Comparison of ENCODE assay signal across 28 cellular contexts in the genomic region with DNA sequence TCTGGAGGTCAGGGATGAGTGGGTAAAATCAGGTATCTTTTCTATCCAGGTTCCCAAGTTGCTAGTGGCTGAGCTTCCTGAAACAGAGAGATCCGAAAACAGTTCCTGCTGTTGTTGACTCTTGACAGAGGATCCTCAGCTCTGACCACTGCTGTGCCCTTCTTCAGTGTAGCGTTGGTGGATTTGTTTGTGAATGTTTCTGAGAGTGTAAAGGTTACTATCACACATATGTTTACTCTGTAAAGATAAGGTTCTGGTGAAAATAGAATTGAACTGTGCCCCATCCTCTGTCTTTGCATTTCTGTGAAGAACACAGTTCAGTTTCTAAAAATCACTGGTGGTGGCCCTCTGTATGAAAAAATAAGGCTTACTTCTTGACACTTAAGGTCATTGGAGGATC.
"Had no signal": no experiment of that assay in that cellular context is flagged by ENCODE, and none has a peak within 500 bp of the region (broad histone marks: within the 10 kb centered on the region; RNA-seq: fewer than 3 reads in every experiment).

No MANE protein-coding gene starts in this region.

- H3K27me3 ChIP-seq: Peyer's patch, SJCRH30 had no signal

- DNase-seq: activated B cell treated with CpG ODN at 0.5 μM for 24 hours; activated CD4-positive, alpha-beta T cell treated with anti-CD3 and anti-CD28 coated beads for 1 hour; activated CD4-positive, alpha-beta T cell treated with anti-CD3 and anti-CD28 coated beads, Interleukin-2, amount 10 ng/mL, durations not matched to agents 24 days and 14 days; activated CD4-positive, alpha-beta T cell treated with anti-CD3 and anti-CD28 coated beads, Interleukin-2, amount 50 U/mL, for 48 hours; activated CD8-positive, alpha-beta memory T cell treated with anti-CD3 and anti-CD28 coated beads, Interleukin-2, amount 10 ng/mL, durations not matched to agents 7 days and 5 days; activated effector memory CD4-positive, alpha-beta T cell treated with anti-CD3 and anti-CD28 coated beads, Interleukin-2, amount 50 U/mL, for 16 hours; activated naive CD4-positive, alpha-beta T cell treated with anti-CD3 and anti-CD28 coated beads for 36 hours; activated T-cell treated with anti-CD3 and anti-CD28 coated beads, Interleukin-2, amount 50 U/mL, for 24 hours; amygdala; KG1; NCI-H1092; NCI-H1417 treated with DMSO at 0.1 percent for 48 hours; NCI-H1694; NCI-H2029; NCI-H510A treated with DMSO at 0.1 percent for 48 hours; NCI-H69; NK-92 treated with Interleukin-12 subunit alpha and Interleukin-12 subunit beta, amount 100 ng/mL, for 24 hours; Peyer's patch; Right ventricle myocardium superior; SJCRH30; SK-N-SH; SW 1271; T-helper 9 cell had no signal

- H3K4me1 ChIP-seq: Peyer's patch, SJCRH30 had no signal

- H3K4me3 Mint-ChIP-seq: activated B cell treated with CpG ODN at 0.5 μM for 24 hours; activated CD4-positive, alpha-beta T cell treated with anti-CD3 and anti-CD28 coated beads, Interleukin-2, amount 10 ng/mL, durations not matched to agents 24 days and 14 days; activated CD8-positive, alpha-beta memory T cell treated with anti-CD3 and anti-CD28 coated beads, Interleukin-2, amount 10 ng/mL, durations not matched to agents 7 days and 5 days; activated naive CD4-positive, alpha-beta T cell treated with anti-CD3 and anti-CD28 coated beads for 36 hours; activated naive CD8-positive, alpha-beta T cell; activated T-cell treated with anti-CD3 and anti-CD28 coated beads, Interleukin-2, amount 50 U/mL, for 24 hours; activated T-helper 1 cell treated with anti-CD3 and anti-CD28 coated beads, Interleukin-12 subunit alpha, Interleukin-12 subunit beta, Interleukin-2, Interleukin-4 antibody, amounts not matched to agents 30 ng/mL and 10 ng/mL and 1 ng/mL, durations not matched to agents 14 hours and 24 hours and 36 hours; brain; central memory CD8-positive, alpha-beta T cell had no signal

- H3K4me2 ChIP-seq: SK-N-SH had no signal

- H3K4me1 Mint-ChIP-seq: activated B cell treated with CpG ODN at 0.5 μM for 24 hours; activated CD8-positive, alpha-beta memory T cell treated with anti-CD3 and anti-CD28 coated beads, Interleukin-2, amount 10 ng/mL, durations not matched to agents 7 days and 5 days; brain; central memory CD8-positive, alpha-beta T cell had no signal

- H3K4me3 ChIP-seq: Peyer's patch, SJCRH30 had no signal

- H3K9me2 ChIP-seq: SK-N-SH had no signal

- H3K9me3 Mint-ChIP-seq: central memory CD8-positive, alpha-beta T cell had no signal

- H3K27ac ChIP-seq: Peyer's patch, RWPE1, SJCRH30 had no signal

- H3K9ac ChIP-seq: SK-N-SH had no signal

- H3K27ac Mint-ChIP-seq: activated B cell treated with CpG ODN at 0.5 μM for 24 hours; activated CD4-positive, alpha-beta T cell treated with anti-CD3 and anti-CD28 coated beads, Interleukin-2, amount 10 ng/mL, durations not matched to agents 24 days and 14 days; activated CD8-positive, alpha-beta memory T cell treated with anti-CD3 and anti-CD28 coated beads, Interleukin-2, amount 10 ng/mL, durations not matched to agents 7 days and 5 days; activated naive CD4-positive, alpha-beta T cell treated with anti-CD3 and anti-CD28 coated beads for 36 hours; activated naive CD8-positive, alpha-beta T cell; activated T-cell treated with anti-CD3 and anti-CD28 coated beads, Interleukin-2, amount 50 U/mL, for 24 hours; activated T-helper 1 cell treated with anti-CD3 and anti-CD28 coated beads, Interleukin-12 subunit alpha, Interleukin-12 subunit beta, Interleukin-2, Interleukin-4 antibody, amounts not matched to agents 30 ng/mL and 10 ng/mL and 1 ng/mL, durations not matched to agents 14 hours and 24 hours and 36 hours; brain had no signal

- H3K36me3 ChIP-seq: Peyer's patch, SJCRH30 had no signal

- H3K27me3 Mint-ChIP-seq: activated naive CD8-positive, alpha-beta T cell; activated T-cell treated with anti-CD3 and anti-CD28 coated beads, Interleukin-2, amount 50 U/mL, for 24 hours; brain; central memory CD8-positive, alpha-beta T cell had no signal

- ATAC-seq: activated CD8-positive, alpha-beta memory T cell treated with anti-CD3 and anti-CD28 coated beads, Interleukin-2, amount 10 ng/mL, durations not matched to agents 7 days and 5 days had no signal

- H3K9me3 ChIP-seq: SJCRH30 had no signal
